Comparison of ENCODE assay signal across 1 cellular context in genomic region chr3:168130250-168130649, GRCh38. TPM values are rescaled to one million over a fixed set of nuclear protein-coding genes. Genes with fewer than 3 reads are reported as not detected.
"Had no signal": no experiment of that assay in that cellular context is flagged by ENCODE, and none has a peak within 500 bp of the region (broad histone marks: within the 10 kb centered on the region; RNA-seq: fewer than 3 reads in every experiment).

No MANE protein-coding gene starts in this region.

RNA-seq across cellular contexts. Expression of gene GOLIM4, which starts 34.5 kb away (rescaled TPM):
- polyA plus RNA-seq: naive thymus-derived CD4-positive, alpha-beta T cell had no signal
